ENCODE assay signal across 1 cellular context in the genomic region with DNA sequence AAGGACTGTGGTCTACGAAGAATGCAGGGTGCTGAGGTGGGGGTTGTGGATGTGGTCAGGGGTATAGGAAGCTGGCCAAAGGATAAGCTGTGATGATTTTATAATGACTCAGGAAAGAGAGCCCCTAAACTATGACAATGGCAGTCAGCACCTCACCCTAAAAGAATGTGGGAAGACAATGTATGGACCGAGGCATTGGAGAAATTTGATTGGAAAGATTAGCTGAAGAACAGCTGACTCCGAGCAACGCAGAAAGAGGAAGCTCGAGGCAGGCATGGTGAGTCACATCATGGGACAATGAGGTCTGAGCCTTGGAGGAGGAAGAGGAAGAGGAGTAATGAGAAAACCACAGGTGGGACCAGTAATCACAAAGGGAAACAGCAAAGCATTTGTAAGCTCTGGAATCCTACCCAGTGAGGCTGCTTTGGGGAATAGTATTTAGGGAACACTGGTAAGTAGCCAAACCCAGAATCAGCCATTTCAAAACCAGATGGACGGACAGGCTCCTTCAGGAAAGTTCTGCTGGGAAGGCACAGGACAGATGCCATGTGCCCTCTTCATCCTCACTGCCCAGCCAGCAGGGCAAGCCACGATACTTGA.
TF ChIP-seq lines count a peak whose summit lies in the region.

No MANE protein-coding gene starts in this region.

TF ChIP-seq in IMR-90, 13 proteins besides CTCF, POLR2A, EP300 and RAD21 (continued from another document):
- peak; percentile 70 for TF ChIP-seq MAFK (IDR thresholded peaks at IDR 0.05; ENCODE audit: low read depth, low read length)
- TF ChIP-seq SMC3 (IDR thresholded peaks at IDR 0.05; ENCODE audit: low read depth, low read length) = no peak
- TF ChIP-seq RCOR1 (IDR thresholded peaks at IDR 0.05; ENCODE audit: insufficient replicate concordance, low read length) = no peak
- no peak for TF ChIP-seq MXI1 (IDR thresholded peaks at IDR 0.05; ENCODE audit: borderline replicate concordance, low read depth, low read length)
- TF ChIP-seq BHLHE40 (IDR thresholded peaks at IDR 0.05; ENCODE audit: low read depth, low read length) = 0 out of 2 replicates have a peak, but pooled peaks have one; percentile 3
